Comparison of ENCODE assay signal across 8 cellular contexts in the genomic region with DNA sequence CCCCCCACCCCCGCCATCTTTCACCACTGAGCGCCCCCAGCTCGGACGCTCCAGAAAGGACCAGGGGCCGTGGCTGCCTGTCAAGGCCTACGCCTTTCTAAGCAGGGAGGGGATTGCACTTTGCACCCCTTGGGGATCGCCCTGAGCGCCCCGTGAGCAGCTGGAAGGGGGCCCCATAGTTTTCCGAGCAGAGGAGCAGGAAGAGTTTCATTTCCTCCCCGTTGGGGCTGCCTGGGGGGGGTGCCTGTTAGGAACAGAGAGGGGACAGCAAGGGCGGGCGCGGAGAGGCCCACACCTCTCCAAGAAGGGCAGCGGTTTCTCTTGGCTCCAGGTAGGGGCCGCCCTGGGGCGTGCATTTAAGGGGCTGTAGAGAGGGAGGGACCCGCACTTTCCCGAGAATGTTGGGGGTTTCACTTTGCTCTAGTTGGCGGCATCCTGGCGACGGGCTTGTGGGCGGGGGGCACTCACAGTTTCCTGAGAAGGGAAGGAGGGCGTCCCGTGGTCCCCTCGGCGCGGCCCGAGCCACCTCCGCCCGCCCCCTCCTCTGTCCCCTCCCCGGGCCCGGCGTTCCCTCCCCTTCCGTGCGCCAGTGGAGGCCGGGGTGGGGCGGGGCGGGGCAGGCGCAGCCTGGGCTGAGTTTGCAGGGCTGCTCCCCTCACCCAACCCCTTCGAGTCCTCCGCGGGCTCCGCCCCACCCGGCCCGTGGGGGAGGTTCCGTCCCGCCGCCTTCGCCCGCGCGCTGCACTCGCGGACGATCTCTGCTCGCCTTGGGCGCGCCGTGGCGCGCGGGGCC.
DNase-seq lines count a peak whose midpoint lies in the region; ATAC-seq and TF ChIP-seq lines count a peak whose summit lies in the region.

No MANE protein-coding gene starts in this region.

- peaks cover 3% of the 10 kb centered on the region for H3K27me3 Mint-ChIP-seq in IgD-negative memory B cell

- DNase-seq in CMK (ENCODE audit: low read depth) (peak; percentile 76), activated T-cell treated with anti-CD3 and anti-CD28 coated beads for 4 hours (peak; percentile 80), fibroblast of the aortic adventitia (ENCODE audit: low read depth) (peak; percentile 77), NCI-H2227 treated with DMSO at 0.1 percent for 48 hours (lab: John Stamatoyannopoulos, UW) (no peak)

- no peaks in the 10 kb centered on the region for H3K9me3 Mint-ChIP-seq in IgD-negative memory B cell

- H3K4me1 Mint-ChIP-seq in IgD-negative memory B cell, result peaks cover 10 to 27% (median 23%) of the 10 kb centered on the region in 3 donors

- H3K36me3 Mint-ChIP-seq in IgD-negative memory B cell, result peaks cover 18% of the 10 kb centered on the region

- ATAC-seq in GM21526 (IDR thresholded peaks at IDR 0.05; ENCODE audit: low FRiP score, unreplicated experiment), result peak; percentile 92

- peaks cover 31 to 39% of the 10 kb centered on the region in 2 experiments for H3K4me1 ChIP-seq in neutrophil (ENCODE audit: control insufficient read depth in 1 of 2, insufficient read depth in 1 of 2, low read depth in 1 of 2, low read length in 1 of 2)
- H3K4me1 ChIP-seq in thymus (ENCODE audit: control insufficient read depth, insufficient read depth, low read length), result peaks cover 15% of the 10 kb centered on the region

- TF ChIP-seq CTCF in fibroblast of the aortic adventitia (IDR thresholded peaks at IDR 0.05; ENCODE audit: insufficient read depth, low read length), result no peak
- peak; percentile 21 for TF ChIP-seq CTCF in neutrophil (IDR thresholded peaks at IDR 0.05)

- H3K27ac ChIP-seq in neutrophil (peak overlapping the region; percentile 83), thymus (ENCODE audit: low read depth) (peak overlapping the region; percentile 88)

- WGBS in thymus, result under 1% methylated on average over 63 of the region's 63 CpGs

- H3K9me3 ChIP-seq in neutrophil (no peaks in the 10 kb centered on the region), thymus (ENCODE audit: control insufficient read depth) (no peaks in the 10 kb centered on the region)

- H3K4me3 ChIP-seq in fibroblast of the aortic adventitia (ENCODE audit: low read depth, low read length), result peak overlapping the region; percentile 81
- H3K4me3 ChIP-seq in neutrophil (ENCODE audit: low read depth in 1 of 2, low read length in 1 of 2), result peak overlapping the region; percentile 81 to 91
- peak overlapping the region; percentile 78 for H3K4me3 ChIP-seq in thymus (ENCODE audit: low read length)

- H3K27ac Mint-ChIP-seq in IgD-negative memory B cell, result peak overlapping the region; percentile 81 to 94 (median 92)

- H3K36me3 ChIP-seq in neutrophil (peaks cover 8% of the 10 kb centered on the region), thymus (ENCODE audit: control insufficient read depth, insufficient read depth) (peaks cover 3% of the 10 kb centered on the region)

- H3K27me3 ChIP-seq in neutrophil, result no peaks in the 10 kb centered on the region
- no peaks in the 10 kb centered on the region for H3K27me3 ChIP-seq in thymus (ENCODE audit: control insufficient read depth, insufficient read depth)

- H3K4me3 Mint-ChIP-seq in IgD-negative memory B cell, result peak overlapping the region; percentile 92 to 95 (median 94)
